ENCODE assay signal across 3 cellular contexts in genomic region chr11:43404406-43404805, GRCh38.
TF ChIP-seq lines count a peak whose summit lies in the region.

No MANE protein-coding gene starts in this region.

TF ChIP-seq in liver, 16 proteins besides CTCF, POLR2A, EP300 and RAD21 (continued from another document):
- no peak for TF ChIP-seq JUND (IDR thresholded peaks at IDR 0.05)
- TF ChIP-seq HNF4A (conservative IDR thresholded peaks at IDR 0.05), result no peak
- no peak for TF ChIP-seq TAF1 (conservative IDR thresholded peaks at IDR 0.05)
- no peak for TF ChIP-seq HNF4G (IDR thresholded peaks at IDR 0.05)
- TF ChIP-seq EGR1 (IDR thresholded peaks at IDR 0.05; ENCODE audit: low read depth in 2 of 2), result no peak
- no peak for TF ChIP-seq ZBTB33 (IDR thresholded peaks at IDR 0.05)
- TF ChIP-seq RXRA (IDR thresholded peaks at IDR 0.05), result no peak

TF ChIP-seq in HepG2, 621 proteins besides CTCF, POLR2A, EP300 and RAD21 (continued from another document):
- TF ChIP-seq CREBL2 (CRISPR knock-in tag; IDR thresholded peaks at IDR 0.05; ENCODE audit: borderline replicate concordance) (no peak), HMGXB3 (CRISPR knock-in tag; IDR thresholded peaks at IDR 0.05; ENCODE audit: borderline replicate concordance) (no peak), GATAD1 (CRISPR knock-in tag; IDR thresholded peaks at IDR 0.05) (no peak), MED8 (CRISPR knock-in tag; IDR thresholded peaks at IDR 0.05; ENCODE audit: insufficient replicate concordance) (no peak)

TF ChIP-seq in WTC11, 78 proteins besides CTCF, POLR2A, EP300 and RAD21 (continued from another document):
- TF ChIP-seq USF1 (CRISPR knock-in tag; IDR thresholded peaks at IDR 0.05) (no peak), CREM (CRISPR knock-in tag; IDR thresholded peaks at IDR 0.05) (no peak), ZNF281 (CRISPR knock-in tag; IDR thresholded peaks at IDR 0.05) (no peak), AR (CRISPR knock-in tag; IDR thresholded peaks at IDR 0.05) (no peak), ZNF317 (CRISPR knock-in tag; IDR thresholded peaks at IDR 0.05; ENCODE audit: borderline replicate concordance, low read depth) (no peak), MYBL2 (CRISPR knock-in tag; IDR thresholded peaks at IDR 0.05) (no peak), NFATC4 (CRISPR knock-in tag; IDR thresholded peaks at IDR 0.05) (no peak), ZNF416 (CRISPR knock-in tag; IDR thresholded peaks at IDR 0.05) (no peak), ZNF121 (CRISPR knock-in tag; IDR thresholded peaks at IDR 0.05) (no peak), E2F4 (CRISPR knock-in tag; IDR thresholded peaks at IDR 0.05; ENCODE audit: borderline replicate concordance, low read depth) (no peak), EMX1 (CRISPR knock-in tag; IDR thresholded peaks at IDR 0.05) (no peak), USF2 (CRISPR knock-in tag; IDR thresholded peaks at IDR 0.05) (no peak), PREB (CRISPR knock-in tag; IDR thresholded peaks at IDR 0.05; ENCODE audit: borderline replicate concordance) (no peak), GRHL2 (CRISPR knock-in tag; IDR thresholded peaks at IDR 0.05; ENCODE audit: insufficient replicate concordance, severe bottlenecking) (no peak), ZMAT4 (CRISPR knock-in tag; IDR thresholded peaks at IDR 0.05) (no peak)
